1 cellular context compared by ENCODE assay signal in the genomic region with DNA sequence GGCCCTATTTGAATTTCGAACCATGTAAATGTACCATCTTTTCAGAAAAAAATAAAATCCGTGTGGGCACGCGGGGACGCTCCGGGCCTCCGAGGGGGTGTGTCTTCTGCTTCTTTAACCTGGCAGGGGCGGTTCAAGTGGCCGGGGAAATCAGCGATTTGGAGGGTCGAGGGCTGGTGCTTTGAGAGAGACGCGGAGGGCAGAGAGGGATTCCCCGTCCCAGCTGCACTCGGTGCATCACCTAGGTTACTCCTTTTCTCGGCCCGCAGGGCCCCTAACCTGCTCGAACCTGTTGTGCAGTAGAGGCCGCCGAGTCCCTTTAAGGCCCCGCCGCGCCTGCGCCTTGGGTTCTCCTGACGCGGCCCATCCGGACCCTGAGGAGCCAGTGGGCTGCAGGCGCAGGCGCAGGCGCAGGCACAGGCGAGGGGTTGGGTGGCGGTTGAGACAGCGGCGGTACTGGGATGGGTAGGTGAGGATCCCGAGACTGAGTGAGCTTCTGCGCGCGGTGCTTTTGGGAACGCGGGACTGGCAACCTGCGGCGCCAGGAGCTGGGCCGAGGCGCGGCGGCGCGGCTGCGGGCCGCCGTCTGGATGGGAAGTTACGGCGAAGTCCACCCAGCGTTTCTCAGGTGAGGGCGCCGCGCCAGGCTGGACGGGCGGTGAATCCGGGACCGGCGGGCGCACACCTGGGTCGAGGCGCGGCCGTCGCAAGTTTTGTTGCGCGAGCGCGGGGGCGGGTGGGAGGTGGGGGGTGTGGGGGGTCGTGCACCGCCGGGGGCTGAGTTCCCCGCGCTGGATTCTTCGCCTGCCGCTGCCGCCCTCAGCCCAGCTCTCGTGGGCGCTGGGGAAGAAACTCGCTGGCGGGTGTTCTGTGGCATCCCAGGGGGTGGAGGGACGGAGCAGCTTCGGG.
TF ChIP-seq lines count a peak whose summit lies in the region.

A gene with protein sequence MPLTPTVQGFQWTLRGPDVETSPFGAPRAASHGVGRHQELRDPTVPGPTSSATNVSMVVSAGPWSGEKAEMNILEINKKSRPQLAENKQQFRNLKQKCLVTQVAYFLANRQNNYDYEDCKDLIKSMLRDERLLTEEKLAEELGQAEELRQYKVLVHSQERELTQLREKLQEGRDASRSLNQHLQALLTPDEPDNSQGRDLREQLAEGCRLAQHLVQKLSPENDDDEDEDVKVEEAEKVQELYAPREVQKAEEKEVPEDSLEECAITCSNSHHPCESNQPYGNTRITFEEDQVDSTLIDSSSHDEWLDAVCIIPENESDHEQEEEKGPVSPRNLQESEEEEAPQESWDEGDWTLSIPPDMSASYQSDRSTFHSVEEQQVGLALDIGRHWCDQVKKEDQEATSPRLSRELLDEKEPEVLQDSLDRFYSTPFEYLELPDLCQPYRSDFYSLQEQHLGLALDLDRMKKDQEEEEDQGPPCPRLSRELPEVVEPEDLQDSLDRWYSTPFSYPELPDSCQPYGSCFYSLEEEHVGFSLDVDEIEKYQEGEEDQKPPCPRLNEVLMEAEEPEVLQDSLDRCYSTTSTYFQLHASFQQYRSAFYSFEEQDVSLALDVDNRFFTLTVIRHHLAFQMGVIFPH (plus strand): TSS at position 417 of the 909 bp plus-strand sequence. CDS start 4,950 bp downstream, outside the sequence.

TF ChIP-seq in H1, 55 proteins besides CTCF, POLR2A, EP300 and RAD21 (continued from another document):
- TF ChIP-seq, protein P1, sequence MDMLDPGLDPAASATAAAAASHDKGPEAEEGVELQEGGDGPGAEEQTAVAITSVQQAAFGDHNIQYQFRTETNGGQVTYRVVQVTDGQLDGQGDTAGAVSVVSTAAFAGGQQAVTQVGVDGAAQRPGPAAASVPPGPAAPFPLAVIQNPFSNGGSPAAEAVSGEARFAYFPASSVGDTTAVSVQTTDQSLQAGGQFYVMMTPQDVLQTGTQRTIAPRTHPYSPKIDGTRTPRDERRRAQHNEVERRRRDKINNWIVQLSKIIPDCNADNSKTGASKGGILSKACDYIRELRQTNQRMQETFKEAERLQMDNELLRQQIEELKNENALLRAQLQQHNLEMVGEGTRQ (IDR thresholded peaks at IDR 0.05; ENCODE audit: low read length) = no peak
- TF ChIP-seq POLR2AphosphoS5 (IDR thresholded peaks at IDR 0.05; ENCODE audit: low read depth, low read length) (no peak), MAFK (IDR thresholded peaks at IDR 0.05; ENCODE audit: low read depth, low read length) (no peak), SP4 (IDR thresholded peaks at IDR 0.05; ENCODE audit: low read length) (no peak; the same call in 1 of the 2 replicates), SIX5 (IDR thresholded peaks at IDR 0.05; ENCODE audit: low read depth, low read length) (no peak), SP1 (IDR thresholded peaks at IDR 0.05; ENCODE audit: low read depth, low read length) (no peak), RFX5 (IDR thresholded peaks at IDR 0.05; ENCODE audit: borderline replicate concordance, low read depth, low read length) (no peak), HDAC6 (IDR thresholded peaks at IDR 0.05; ENCODE audit: low read depth, low read length) (no peak)
TF ChIP-seq in H1: peak in this region for 11.
